ENCODE assay signal across 2 cellular contexts in genomic region chrX:784829-785228, GRCh38.
A peak's percentile ranks its signal among the peaks of the same experiment; 100 is the strongest.
TF ChIP-seq lines count a peak whose summit lies in the region.

No MANE protein-coding gene starts in this region.

TF ChIP-seq in K562, 482 proteins besides CTCF, POLR2A, EP300 and RAD21:
- TF ChIP-seq ZNF263 (CRISPR knock-in tag; IDR thresholded peaks at IDR 0.05; ENCODE audit: borderline replicate concordance) = peak; percentile 65; the same call in 1 of the 2 replicates
- TF ChIP-seq KDM1A (IDR thresholded peaks at IDR 0.05) = no peak

TF ChIP-seq in H1, 55 proteins besides CTCF, POLR2A, EP300 and RAD21:
- no peak for TF ChIP-seq GTF2F1 (IDR thresholded peaks at IDR 0.05; ENCODE audit: borderline replicate concordance, low read depth, low read length)
- TF ChIP-seq, protein P1, sequence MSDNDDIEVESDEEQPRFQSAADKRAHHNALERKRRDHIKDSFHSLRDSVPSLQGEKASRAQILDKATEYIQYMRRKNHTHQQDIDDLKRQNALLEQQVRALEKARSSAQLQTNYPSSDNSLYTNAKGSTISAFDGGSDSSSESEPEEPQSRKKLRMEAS (IDR thresholded peaks at IDR 0.05) = no peak
- no peak for TF ChIP-seq TAF7 (optimal IDR thresholded peaks at IDR 0.05; ENCODE audit: borderline replicate concordance, low read depth, low read length)
- no peak for TF ChIP-seq TEAD4 (IDR thresholded peaks at IDR 0.05; ENCODE audit: low read depth, low read length)
- no peak for TF ChIP-seq TAF1 (IDR thresholded peaks at IDR 0.05; ENCODE audit: low read depth, low read length)
